ENCODE assay signal across 13 cellular contexts in genomic region chr15:78060232-78060631, GRCh38. TPM values are rescaled to one million over a fixed set of nuclear protein-coding genes. Genes with fewer than 3 reads are reported as not detected.
A peak's percentile ranks its signal among the peaks of the same experiment; 100 is the strongest.
DNase-seq lines count a peak whose midpoint lies in the region; TF ChIP-seq lines count a peak whose summit lies in the region.
"Had no signal": no experiment of that assay in that cellular context is flagged by ENCODE, and none has a peak within 500 bp of the region (broad histone marks: within the 10 kb centered on the region; RNA-seq: fewer than 3 reads in every experiment).

No MANE protein-coding gene starts in this region.

- H3K27ac ChIP-seq in mucosa of rectum (ENCODE audit: low read depth in 2 of 2, low read length in 2 of 2) (peak overlapping the region; percentile 0 to 39), vagina (peak overlapping the region; percentile 87)
- H3K27ac ChIP-seq: PC-9 had no signal

- no peaks in the 10 kb centered on the region for H3K9me3 ChIP-seq in mucosa of rectum (ENCODE audit: control insufficient read depth in 2 of 2, low read length in 2 of 2)
- no peaks in the 10 kb centered on the region for H3K9me3 ChIP-seq in vagina
- H3K9me3 ChIP-seq: body of pancreas, heart right ventricle, left lung had no signal

- no peak for TF ChIP-seq POLR2A in vagina (IDR thresholded peaks at IDR 0.05)

- H3K27me3 ChIP-seq in mucosa of rectum (ENCODE audit: control insufficient read depth in 2 of 2, insufficient read depth in 2 of 2, low read length in 2 of 2) = no peaks in the 10 kb centered on the region
- H3K27me3 ChIP-seq in vagina = no peaks in the 10 kb centered on the region
- H3K27me3 ChIP-seq: body of pancreas, heart right ventricle, left lung had no signal

- no peaks in the 10 kb centered on the region for H3K36me3 ChIP-seq in mucosa of rectum (ENCODE audit: control insufficient read depth in 2 of 2, insufficient read depth in 2 of 2, low read length in 2 of 2)
- H3K36me3 ChIP-seq in vagina = no peaks in the 10 kb centered on the region
- H3K36me3 ChIP-seq: heart right ventricle, left lung had no signal

- H3K27me3 Mint-ChIP-seq in activated T-cell treated with anti-CD3 and anti-CD28 coated beads, Interleukin-2, amount 50 U/mL, for 24 hours = no peaks in the 10 kb centered on the region

- DNase-seq in stimulated activated CD4-positive, alpha-beta T cell treated with anti-CD3 and anti-CD28 coated beads, Interleukin-15, amount 100 ng/mL, for 24 hours = peak; percentile 42
- no peak for DNase-seq in stimulated activated CD4-positive, alpha-beta T cell treated with anti-CD3 and anti-CD28 coated beads, Interleukin-2, amount 100 ng/mL, for 24 hours
- no peak for DNase-seq in activated T-cell treated with anti-CD3 and anti-CD28 coated beads, Interleukin-2, amount 50 U/mL, for 24 hours
- DNase-seq in vagina (ENCODE audit: extremely low spot score in 2 of 2) = no peak
- no peak for DNase-seq in NAMALWA (ENCODE audit: low spot score)
- no peak for DNase-seq in stimulated activated CD8-positive, alpha-beta memory T cell treated with anti-CD3 and anti-CD28 coated beads, Interleukin-4, amount 100 ng/mL, for 48 hours
- DNase-seq in AG20443 (ENCODE audit: low spot score) = no peak
- DNase-seq: heart right ventricle, left lung, NCI-H1105 treated with DMSO at 0.1 percent for 48 hours, PC-9 had no signal

- peaks cover 3% of the 10 kb centered on the region for H3K36me3 Mint-ChIP-seq in activated T-cell treated with anti-CD3 and anti-CD28 coated beads, Interleukin-2, amount 50 U/mL, for 24 hours (ENCODE audit: low read depth)

- H3K4me1 Mint-ChIP-seq in activated T-cell treated with anti-CD3 and anti-CD28 coated beads, Interleukin-2, amount 50 U/mL, for 24 hours (ENCODE audit: low read depth) = peaks cover 65% of the 10 kb centered on the region

- H3K4me3 ChIP-seq in mucosa of rectum (ENCODE audit: low read length in 2 of 2) (no peak overlapping the region), vagina (no peak overlapping the region)
- H3K4me3 ChIP-seq: body of pancreas, heart right ventricle, left lung, PC-9 had no signal

- H3K4me3 Mint-ChIP-seq in activated T-cell treated with anti-CD3 and anti-CD28 coated beads, Interleukin-2, amount 50 U/mL, for 24 hours = no peak overlapping the region

- H3K4me1 ChIP-seq in mucosa of rectum (ENCODE audit: control insufficient read depth in 2 of 2, insufficient read depth in 2 of 2, low read length in 2 of 2) (peaks cover 52 to 56% of the 10 kb centered on the region in 2 donors), vagina (peaks cover 98% of the 10 kb centered on the region)

- no peaks in the 10 kb centered on the region for H3K9me3 Mint-ChIP-seq in activated T-cell treated with anti-CD3 and anti-CD28 coated beads, Interleukin-2, amount 50 U/mL, for 24 hours

- no peak for TF ChIP-seq CTCF in vagina (IDR thresholded peaks at IDR 0.05)

- H3K27ac Mint-ChIP-seq in activated T-cell treated with anti-CD3 and anti-CD28 coated beads, Interleukin-2, amount 50 U/mL, for 24 hours = peak overlapping the region; percentile 91

- intact Hi-C loops in vagina (cut with DNase I) = no loop called here

- no peak overlapping the region for H3K9ac ChIP-seq in mucosa of rectum (ENCODE audit: low read depth in 1 of 2, low read length in 2 of 2)

RNA-seq across cellular contexts. Expression of gene TBC1D2B, which starts 17.3 kb away (rescaled TPM):
- 63.6 TPM for total RNA-seq in vagina

RNA-seq across cellular contexts. Expression of gene SH2D7, which starts 32.1 kb away (rescaled TPM):
- total RNA-seq in vagina = not detected
- total RNA-seq: body of pancreas, heart right ventricle, left lung, PC-9 had no signal
